Comparison of ENCODE assay signal across 21 cellular contexts in genomic region chr7:157853076-157853788, GRCh38.
DNase-seq lines count a peak whose midpoint lies in the region; ATAC-seq and TF ChIP-seq lines count a peak whose summit lies in the region.
"Had no signal": no experiment of that assay in that cellular context is flagged by ENCODE, and none has a peak within 500 bp of the region (broad histone marks: within the 10 kb centered on the region; RNA-seq: fewer than 3 reads in every experiment).

No MANE protein-coding gene starts in this region.

- H3K9ac ChIP-seq in BLaER1 = no peak overlapping the region
- H3K9ac ChIP-seq in neuronal stem cell (ENCODE audit: low read depth, low read length, poor library complexity) = no peak overlapping the region
- H3K9ac ChIP-seq: KMS-11 had no signal

- H3K18ac ChIP-seq in neuronal stem cell (ENCODE audit: low read length) = peak overlapping the region; percentile 79

- no peak overlapping the region for H3K4ac ChIP-seq in neuronal stem cell (ENCODE audit: low read length)

- H3K27me3 ChIP-seq in BLaER1 (no peaks in the 10 kb centered on the region), neuronal stem cell (ENCODE audit: control insufficient read depth in 3 of 3, insufficient read depth in 3 of 3, low read depth in 1 of 3, low read length in 3 of 3) (no peaks in the 10 kb centered on the region), adrenal gland (no peaks in the 10 kb centered on the region)

- H3K79me1 ChIP-seq in neuronal stem cell (ENCODE audit: low read depth, low read length) = peaks cover 2% of the 10 kb centered on the region

- H4K91ac ChIP-seq in neuronal stem cell (ENCODE audit: low read depth, low read length, poor library complexity) = no peak overlapping the region

- peak overlapping the region; percentile 44 for H3K27ac Mint-ChIP-seq in central memory CD8-positive, alpha-beta T cell (ENCODE audit: low read depth)

- H3K23ac ChIP-seq in neuronal stem cell (ENCODE audit: low read depth, low read length, poor library complexity) = no peak overlapping the region

- no peak for ATAC-seq in central memory CD8-positive, alpha-beta T cell (replicated peaks; ENCODE audit: extremely low read depth, poor library complexity, severe bottlenecking)
- ATAC-seq in HG03469 (IDR thresholded peaks at IDR 0.05; ENCODE audit: unreplicated experiment) = no peak

- no peak for TF ChIP-seq POLR2A in adrenal gland (IDR thresholded peaks at IDR 0.05)

- no peak overlapping the region for H3K4me3 ChIP-seq in BLaER1
- H3K4me3 ChIP-seq in neuronal stem cell (ENCODE audit: low read length in 2 of 2) = peak overlapping the region in 1 of 2 donors; percentile 24
- no peak overlapping the region for H3K4me3 ChIP-seq in adrenal gland
- H3K4me3 ChIP-seq: SK-N-MC had no signal

- peak overlapping the region; percentile 94 for H2AK5ac ChIP-seq in neuronal stem cell (ENCODE audit: low read depth, low read length)

- H3K4me3 Mint-ChIP-seq in central memory CD8-positive, alpha-beta T cell = no peak overlapping the region

- H3K4me1 Mint-ChIP-seq in central memory CD8-positive, alpha-beta T cell = peaks cover 8% of the 10 kb centered on the region

- no peak for TF ChIP-seq CTCF in adrenal gland (IDR thresholded peaks at IDR 0.05)

- peaks cover 25% of the 10 kb centered on the region for H3K27me3 Mint-ChIP-seq in central memory CD8-positive, alpha-beta T cell

- H3K27ac ChIP-seq in BLaER1 = peak overlapping the region; percentile 82; the same call in 1 of the 2 replicates
- no peak overlapping the region for H3K27ac ChIP-seq in neuronal stem cell (replicated peaks; ENCODE audit: low read length)
- H3K27ac ChIP-seq in adrenal gland = peak overlapping the region in 1 of 5 donors; percentile 67
- H3K27ac ChIP-seq: KMS-11, SK-N-MC had no signal

- peak overlapping the region; percentile 88 for H2BK15ac ChIP-seq in neuronal stem cell (ENCODE audit: low read length)

- DNase-seq in CD1c-positive myeloid dendritic cell (ENCODE audit: extremely low spot score) = peak; percentile 59
- DNase-seq in central memory CD8-positive, alpha-beta T cell (ENCODE audit: low spot score in 2 of 2) = no peak
- no peak for DNase-seq in neuronal stem cell (ENCODE audit: low spot score)
- DNase-seq in SK-N-DZ (ENCODE audit: low spot score) = no peak
- no peak for DNase-seq in adrenal gland
- DNase-seq in cortex of kidney (lab: John Stamatoyannopoulos, UW) = no peak
- DNase-seq: Calu3, DND-41, H7, IMR-90, MM.1S, NCI-H1694, NCI-H2029 treated with DMSO at 0.1 percent for 48 hours, NCI-H446 treated with DMSO at 0.1 percent for 48 hours, NCI-H526, RPMI8226, SHP77 treated with DMSO at 0.1 percent for 48 hours had no signal

- intact Hi-C loops in adrenal gland (cut with DNase I) = no loop called here

- no peaks in the 10 kb centered on the region for H3K36me3 ChIP-seq in BLaER1
- H3K36me3 ChIP-seq in neuronal stem cell (replicated peaks in 1 of 2; ENCODE audit: control insufficient read depth in 2 of 2, insufficient read depth in 2 of 2, low read length in 2 of 2) = peaks cover 0 to 2% of the 10 kb centered on the region in 2 donors
- no peaks in the 10 kb centered on the region for H3K36me3 ChIP-seq in adrenal gland (replicated peaks in 1 of 2)

- H2AFZ ChIP-seq in neuronal stem cell (ENCODE audit: low read length) = no peak overlapping the region

- no peak overlapping the region for H2BK120ac ChIP-seq in neuronal stem cell (ENCODE audit: low read depth, low read length)

- no peaks in the 10 kb centered on the region for H3K9me3 Mint-ChIP-seq in central memory CD8-positive, alpha-beta T cell

- peak overlapping the region; percentile 78 for H2BK12ac ChIP-seq in neuronal stem cell (ENCODE audit: low read length)

- H3K4me2 ChIP-seq in BLaER1 (peak overlapping the region; percentile 89), neuronal stem cell (ENCODE audit: insufficient read depth, low read length, poor library complexity, severe bottlenecking) (no peak overlapping the region)
- H3K4me2 ChIP-seq: KMS-11 had no signal

- no peak overlapping the region for H4K8ac ChIP-seq in neuronal stem cell (ENCODE audit: low read depth, low read length)

- H3K4me1 ChIP-seq in BLaER1 (peaks cover 49% of the 10 kb centered on the region), neuronal stem cell (ENCODE audit: control insufficient read depth in 2 of 2, insufficient read depth in 1 of 2, low read depth in 1 of 2, low read length in 2 of 2) (peaks cover 14 to 22% of the 10 kb centered on the region in 2 donors), adrenal gland (replicated peaks in 1 of 2) (no peaks in the 10 kb centered on the region)

- H3K36me3 Mint-ChIP-seq in central memory CD8-positive, alpha-beta T cell (ENCODE audit: insufficient read depth) = peaks cover 2% of the 10 kb centered on the region

- no peak overlapping the region for H2BK5ac ChIP-seq in neuronal stem cell (ENCODE audit: low read length)

- no peaks in the 10 kb centered on the region for H3K9me3 ChIP-seq in BLaER1
- H3K9me3 ChIP-seq in neuronal stem cell (replicated peaks in 1 of 2; ENCODE audit: control insufficient read depth in 2 of 2, insufficient read depth in 1 of 2, low read depth in 1 of 2, low read length in 2 of 2) = peaks cover 3 to 21% of the 10 kb centered on the region in 2 donors
- H3K9me3 ChIP-seq in adrenal gland (replicated peaks in 1 of 3) = no peaks in the 10 kb centered on the region

- no peaks in the 10 kb centered on the region for H4K20me1 ChIP-seq in BLaER1

- no peak overlapping the region for H3K14ac ChIP-seq in neuronal stem cell (ENCODE audit: low read length)

- WGBS in neuronal stem cell (ENCODE audit: extremely low coverage in 2 of 2, insufficient read length in 2 of 2, insufficient replicate concordance in 1 of 2), 2 donors = no CpG with 5 or more reads among the region's 26 CpGs
- 83 to 87% (median 86%) methylated on average over 16 to 26 of the region's 26 CpGs for WGBS in adrenal gland, 4 donors
